In the genomic region with DNA sequence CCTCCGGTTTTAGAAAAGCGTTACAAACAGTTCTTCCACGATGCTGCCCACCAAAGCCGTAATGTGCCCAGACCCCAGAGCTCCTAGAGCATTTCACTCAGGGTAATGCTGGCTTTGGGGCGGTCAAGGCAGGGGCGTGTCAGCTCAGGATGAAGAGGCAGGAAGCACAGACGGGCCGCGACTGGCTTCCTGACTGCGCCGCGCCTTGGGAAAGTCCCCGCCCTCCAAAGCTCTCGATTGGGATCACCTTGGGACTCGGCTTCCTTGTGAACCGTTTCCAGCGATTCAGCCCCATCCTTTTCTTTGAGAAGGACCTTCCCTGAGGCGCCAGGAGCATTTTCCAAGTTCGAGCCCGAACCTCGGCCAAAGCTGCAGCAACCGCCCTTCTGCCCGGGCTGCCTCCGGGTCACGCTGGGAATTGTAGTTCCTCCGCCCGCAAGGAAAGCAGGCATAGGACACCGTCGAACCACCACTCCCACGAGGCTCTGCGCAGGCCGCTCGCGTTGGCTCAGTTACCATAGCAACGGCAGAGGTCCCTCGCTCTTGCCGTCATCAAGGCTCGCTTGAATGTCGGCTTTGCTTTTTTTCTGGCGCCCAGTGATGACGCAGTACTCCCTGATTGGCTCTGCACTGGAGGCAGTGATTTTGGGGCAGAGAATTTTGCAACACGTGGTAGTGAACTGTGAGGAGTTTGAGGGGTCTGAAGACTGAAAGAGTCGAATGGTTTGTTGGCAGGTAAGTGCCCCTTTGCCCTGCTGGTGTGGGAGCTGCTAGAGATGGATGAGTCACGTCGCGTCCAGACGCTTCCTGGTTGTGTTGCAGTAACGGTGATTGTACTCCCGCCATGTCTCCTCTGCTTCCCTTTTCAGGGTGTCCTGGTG, we compare ENCODE assay signal across 1 cellular context.
TF ChIP-seq lines count a peak whose summit lies in the region.

A gene with protein sequence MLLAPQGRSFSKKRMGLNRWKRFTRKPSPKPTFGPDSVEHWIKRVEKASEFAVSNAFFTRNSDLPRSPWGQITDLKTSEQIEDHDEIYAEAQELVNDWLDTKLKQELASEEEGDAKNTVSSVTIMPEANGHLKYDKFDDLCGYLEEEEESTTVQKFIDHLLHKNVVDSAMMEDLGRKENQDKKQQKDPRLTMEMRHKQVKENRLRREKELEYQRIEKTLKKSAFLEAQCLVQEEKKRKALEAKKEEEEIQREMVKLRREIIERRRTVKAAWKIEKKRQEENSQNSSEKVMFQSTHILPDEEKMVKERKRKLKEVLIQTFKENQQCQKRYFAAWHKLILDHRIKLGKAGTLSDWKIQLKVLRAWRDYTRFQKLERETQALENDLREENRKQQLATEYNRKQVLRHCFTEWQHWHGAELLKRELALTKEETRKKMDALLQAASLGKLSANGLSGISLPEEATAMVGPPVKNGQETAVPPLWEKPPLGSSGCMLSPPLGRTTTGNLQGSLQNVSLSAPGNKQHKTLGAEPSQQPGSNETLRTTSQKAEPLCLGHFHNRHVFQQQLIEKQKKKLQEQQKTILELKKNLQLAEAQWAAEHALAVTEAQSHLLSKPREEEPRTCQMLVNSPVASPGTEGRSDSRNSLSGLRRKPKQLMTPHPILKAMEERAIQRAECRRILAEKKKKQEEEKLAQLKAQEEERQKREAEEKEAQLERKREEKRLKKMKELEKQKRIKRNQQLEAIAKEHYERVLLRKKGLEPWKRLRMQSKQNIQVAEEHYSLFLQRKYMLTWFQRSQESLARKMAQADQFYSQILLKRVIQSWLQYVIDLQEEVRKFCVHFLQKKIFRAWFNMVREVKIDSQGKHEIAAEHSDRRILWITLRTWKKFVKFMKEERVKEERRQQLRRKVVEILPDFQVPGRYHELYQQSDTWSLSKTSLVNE (minus strand): TSS at position 397 of the 881 bp plus-strand sequence. CDS start 60 bp downstream, at position 337.
A gene (plus strand): TSS at position 608 of the 881 bp plus-strand sequence. CDS start 8,521 bp downstream, outside the sequence.

TF ChIP-seq in GM12878, 131 proteins besides CTCF, POLR2A, EP300 and RAD21 (continued from another document and continues in another):
- TF ChIP-seq, protein P1, sequence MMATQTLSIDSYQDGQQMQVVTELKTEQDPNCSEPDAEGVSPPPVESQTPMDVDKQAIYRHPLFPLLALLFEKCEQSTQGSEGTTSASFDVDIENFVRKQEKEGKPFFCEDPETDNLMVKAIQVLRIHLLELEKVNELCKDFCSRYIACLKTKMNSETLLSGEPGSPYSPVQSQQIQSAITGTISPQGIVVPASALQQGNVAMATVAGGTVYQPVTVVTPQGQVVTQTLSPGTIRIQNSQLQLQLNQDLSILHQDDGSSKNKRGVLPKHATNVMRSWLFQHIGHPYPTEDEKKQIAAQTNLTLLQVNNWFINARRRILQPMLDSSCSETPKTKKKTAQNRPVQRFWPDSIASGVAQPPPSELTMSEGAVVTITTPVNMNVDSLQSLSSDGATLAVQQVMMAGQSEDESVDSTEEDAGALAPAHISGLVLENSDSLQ (IDR thresholded peaks at IDR 0.05): peak; percentile 70; the same call in 1 of the 2 replicates
- peak; percentile 92 for TF ChIP-seq RELA (IDR thresholded peaks at IDR 0.05; ENCODE audit: borderline replicate concordance, partially characterized antibody)
- no peak for TF ChIP-seq ZBED1 (IDR thresholded peaks at IDR 0.05; ENCODE audit: borderline replicate concordance)
- TF ChIP-seq, protein P2, sequence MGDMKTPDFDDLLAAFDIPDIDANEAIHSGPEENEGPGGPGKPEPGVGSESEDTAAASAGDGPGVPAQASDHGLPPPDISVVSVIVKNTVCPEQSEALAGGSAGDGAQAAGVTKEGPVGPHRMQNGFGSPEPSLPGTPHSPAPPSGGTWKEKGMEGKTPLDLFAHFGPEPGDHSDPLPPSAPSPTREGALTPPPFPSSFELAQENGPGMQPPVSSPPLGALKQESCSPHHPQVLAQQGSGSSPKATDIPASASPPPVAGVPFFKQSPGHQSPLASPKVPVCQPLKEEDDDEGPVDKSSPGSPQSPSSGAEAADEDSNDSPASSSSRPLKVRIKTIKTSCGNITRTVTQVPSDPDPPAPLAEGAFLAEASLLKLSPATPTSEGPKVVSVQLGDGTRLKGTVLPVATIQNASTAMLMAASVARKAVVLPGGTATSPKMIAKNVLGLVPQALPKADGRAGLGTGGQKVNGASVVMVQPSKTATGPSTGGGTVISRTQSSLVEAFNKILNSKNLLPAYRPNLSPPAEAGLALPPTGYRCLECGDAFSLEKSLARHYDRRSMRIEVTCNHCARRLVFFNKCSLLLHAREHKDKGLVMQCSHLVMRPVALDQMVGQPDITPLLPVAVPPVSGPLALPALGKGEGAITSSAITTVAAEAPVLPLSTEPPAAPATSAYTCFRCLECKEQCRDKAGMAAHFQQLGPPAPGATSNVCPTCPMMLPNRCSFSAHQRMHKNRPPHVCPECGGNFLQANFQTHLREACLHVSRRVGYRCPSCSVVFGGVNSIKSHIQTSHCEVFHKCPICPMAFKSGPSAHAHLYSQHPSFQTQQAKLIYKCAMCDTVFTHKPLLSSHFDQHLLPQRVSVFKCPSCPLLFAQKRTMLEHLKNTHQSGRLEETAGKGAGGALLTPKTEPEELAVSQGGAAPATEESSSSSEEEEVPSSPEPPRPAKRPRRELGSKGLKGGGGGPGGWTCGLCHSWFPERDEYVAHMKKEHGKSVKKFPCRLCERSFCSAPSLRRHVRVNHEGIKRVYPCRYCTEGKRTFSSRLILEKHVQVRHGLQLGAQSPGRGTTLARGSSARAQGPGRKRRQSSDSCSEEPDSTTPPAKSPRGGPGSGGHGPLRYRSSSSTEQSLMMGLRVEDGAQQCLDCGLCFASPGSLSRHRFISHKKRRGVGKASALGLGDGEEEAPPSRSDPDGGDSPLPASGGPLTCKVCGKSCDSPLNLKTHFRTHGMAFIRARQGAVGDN (IDR thresholded peaks at IDR 0.05): no peak
- TF ChIP-seq GABPA (IDR thresholded peaks at IDR 0.05; ENCODE audit: low read depth): no peak
- TF ChIP-seq, protein P3, sequence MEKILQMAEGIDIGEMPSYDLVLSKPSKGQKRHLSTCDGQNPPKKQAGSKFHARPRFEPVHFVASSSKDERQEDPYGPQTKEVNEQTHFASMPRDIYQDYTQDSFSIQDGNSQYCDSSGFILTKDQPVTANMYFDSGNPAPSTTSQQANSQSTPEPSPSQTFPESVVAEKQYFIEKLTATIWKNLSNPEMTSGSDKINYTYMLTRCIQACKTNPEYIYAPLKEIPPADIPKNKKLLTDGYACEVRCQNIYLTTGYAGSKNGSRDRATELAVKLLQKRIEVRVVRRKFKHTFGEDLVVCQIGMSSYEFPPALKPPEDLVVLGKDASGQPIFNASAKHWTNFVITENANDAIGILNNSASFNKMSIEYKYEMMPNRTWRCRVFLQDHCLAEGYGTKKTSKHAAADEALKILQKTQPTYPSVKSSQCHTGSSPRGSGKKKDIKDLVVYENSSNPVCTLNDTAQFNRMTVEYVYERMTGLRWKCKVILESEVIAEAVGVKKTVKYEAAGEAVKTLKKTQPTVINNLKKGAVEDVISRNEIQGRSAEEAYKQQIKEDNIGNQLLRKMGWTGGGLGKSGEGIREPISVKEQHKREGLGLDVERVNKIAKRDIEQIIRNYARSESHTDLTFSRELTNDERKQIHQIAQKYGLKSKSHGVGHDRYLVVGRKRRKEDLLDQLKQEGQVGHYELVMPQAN (conservative IDR thresholded peaks at IDR 0.05): peak; percentile 91
- TF ChIP-seq CHD1 (IDR thresholded peaks at IDR 0.05; ENCODE audit: low read depth, low read length): no peak
- peak in 1 of 2 experiments; percentile 84; a peak in 2 of 4 replicates for TF ChIP-seq SRF (IDR thresholded peaks at IDR 0.05; ENCODE audit: low read depth in 2 of 2, low read length in 2 of 2)
- no peak for TF ChIP-seq SMAD5 (IDR thresholded peaks at IDR 0.05; ENCODE audit: low read depth)
- TF ChIP-seq CHD4 (IDR thresholded peaks at IDR 0.05): no peak
- TF ChIP-seq KDM1A (IDR thresholded peaks at IDR 0.05; ENCODE audit: borderline replicate concordance): no peak
- no peak for TF ChIP-seq RBBP5 (conservative IDR thresholded peaks at IDR 0.05)
- TF ChIP-seq PAX5 (IDR thresholded peaks at IDR 0.05; ENCODE audit: borderline replicate concordance, low read depth, low read length): 0 out of 2 replicates have a peak, but pooled peaks have one; percentile 35
- TF ChIP-seq SP1 (IDR thresholded peaks at IDR 0.05; ENCODE audit: low read depth, low read length): peak; percentile 85
- TF ChIP-seq JUND (IDR thresholded peaks at IDR 0.05; ENCODE audit: low read depth, low read length): no peak
- no peak for TF ChIP-seq EED (IDR thresholded peaks at IDR 0.05; ENCODE audit: low read depth)
- TF ChIP-seq, protein P4, sequence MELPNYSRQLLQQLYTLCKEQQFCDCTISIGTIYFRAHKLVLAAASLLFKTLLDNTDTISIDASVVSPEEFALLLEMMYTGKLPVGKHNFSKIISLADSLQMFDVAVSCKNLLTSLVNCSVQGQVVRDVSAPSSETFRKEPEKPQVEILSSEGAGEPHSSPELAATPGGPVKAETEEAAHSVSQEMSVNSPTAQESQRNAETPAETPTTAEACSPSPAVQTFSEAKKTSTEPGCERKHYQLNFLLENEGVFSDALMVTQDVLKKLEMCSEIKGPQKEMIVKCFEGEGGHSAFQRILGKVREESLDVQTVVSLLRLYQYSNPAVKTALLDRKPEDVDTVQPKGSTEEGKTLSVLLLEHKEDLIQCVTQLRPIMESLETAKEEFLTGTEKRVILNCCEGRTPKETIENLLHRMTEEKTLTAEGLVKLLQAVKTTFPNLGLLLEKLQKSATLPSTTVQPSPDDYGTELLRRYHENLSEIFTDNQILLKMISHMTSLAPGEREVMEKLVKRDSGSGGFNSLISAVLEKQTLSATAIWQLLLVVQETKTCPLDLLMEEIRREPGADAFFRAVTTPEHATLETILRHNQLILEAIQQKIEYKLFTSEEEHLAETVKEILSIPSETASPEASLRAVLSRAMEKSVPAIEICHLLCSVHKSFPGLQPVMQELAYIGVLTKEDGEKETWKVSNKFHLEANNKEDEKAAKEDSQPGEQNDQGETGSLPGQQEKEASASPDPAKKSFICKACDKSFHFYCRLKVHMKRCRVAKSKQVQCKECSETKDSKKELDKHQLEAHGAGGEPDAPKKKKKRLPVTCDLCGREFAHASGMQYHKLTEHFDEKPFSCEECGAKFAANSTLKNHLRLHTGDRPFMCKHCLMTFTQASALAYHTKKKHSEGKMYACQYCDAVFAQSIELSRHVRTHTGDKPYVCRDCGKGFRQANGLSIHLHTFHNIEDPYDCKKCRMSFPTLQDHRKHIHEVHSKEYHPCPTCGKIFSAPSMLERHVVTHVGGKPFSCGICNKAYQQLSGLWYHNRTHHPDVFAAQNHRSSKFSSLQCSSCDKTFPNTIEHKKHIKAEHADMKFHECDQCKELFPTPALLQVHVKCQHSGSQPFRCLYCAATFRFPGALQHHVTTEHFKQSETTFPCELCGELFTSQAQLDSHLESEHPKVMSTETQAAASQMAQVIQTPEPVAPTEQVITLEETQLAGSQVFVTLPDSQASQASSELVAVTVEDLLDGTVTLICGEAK (IDR thresholded peaks at IDR 0.05; ENCODE audit: borderline replicate concordance): peak; percentile 86
- no peak for TF ChIP-seq ASH2L (IDR thresholded peaks at IDR 0.05; ENCODE audit: borderline replicate concordance, low read depth)
- peak; percentile 99 for TF ChIP-seq HCFC1 (IDR thresholded peaks at IDR 0.05; ENCODE audit: low read length)
- TF ChIP-seq TAF1 (IDR thresholded peaks at IDR 0.05; ENCODE audit: borderline replicate concordance, low read depth, low read length): no peak; the same call in 1 of the 2 replicates
- TF ChIP-seq, protein P5, sequence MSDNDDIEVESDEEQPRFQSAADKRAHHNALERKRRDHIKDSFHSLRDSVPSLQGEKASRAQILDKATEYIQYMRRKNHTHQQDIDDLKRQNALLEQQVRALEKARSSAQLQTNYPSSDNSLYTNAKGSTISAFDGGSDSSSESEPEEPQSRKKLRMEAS (IDR thresholded peaks at IDR 0.05; ENCODE audit: low read depth, low read length): peak; percentile 99
- TF ChIP-seq, protein P6, sequence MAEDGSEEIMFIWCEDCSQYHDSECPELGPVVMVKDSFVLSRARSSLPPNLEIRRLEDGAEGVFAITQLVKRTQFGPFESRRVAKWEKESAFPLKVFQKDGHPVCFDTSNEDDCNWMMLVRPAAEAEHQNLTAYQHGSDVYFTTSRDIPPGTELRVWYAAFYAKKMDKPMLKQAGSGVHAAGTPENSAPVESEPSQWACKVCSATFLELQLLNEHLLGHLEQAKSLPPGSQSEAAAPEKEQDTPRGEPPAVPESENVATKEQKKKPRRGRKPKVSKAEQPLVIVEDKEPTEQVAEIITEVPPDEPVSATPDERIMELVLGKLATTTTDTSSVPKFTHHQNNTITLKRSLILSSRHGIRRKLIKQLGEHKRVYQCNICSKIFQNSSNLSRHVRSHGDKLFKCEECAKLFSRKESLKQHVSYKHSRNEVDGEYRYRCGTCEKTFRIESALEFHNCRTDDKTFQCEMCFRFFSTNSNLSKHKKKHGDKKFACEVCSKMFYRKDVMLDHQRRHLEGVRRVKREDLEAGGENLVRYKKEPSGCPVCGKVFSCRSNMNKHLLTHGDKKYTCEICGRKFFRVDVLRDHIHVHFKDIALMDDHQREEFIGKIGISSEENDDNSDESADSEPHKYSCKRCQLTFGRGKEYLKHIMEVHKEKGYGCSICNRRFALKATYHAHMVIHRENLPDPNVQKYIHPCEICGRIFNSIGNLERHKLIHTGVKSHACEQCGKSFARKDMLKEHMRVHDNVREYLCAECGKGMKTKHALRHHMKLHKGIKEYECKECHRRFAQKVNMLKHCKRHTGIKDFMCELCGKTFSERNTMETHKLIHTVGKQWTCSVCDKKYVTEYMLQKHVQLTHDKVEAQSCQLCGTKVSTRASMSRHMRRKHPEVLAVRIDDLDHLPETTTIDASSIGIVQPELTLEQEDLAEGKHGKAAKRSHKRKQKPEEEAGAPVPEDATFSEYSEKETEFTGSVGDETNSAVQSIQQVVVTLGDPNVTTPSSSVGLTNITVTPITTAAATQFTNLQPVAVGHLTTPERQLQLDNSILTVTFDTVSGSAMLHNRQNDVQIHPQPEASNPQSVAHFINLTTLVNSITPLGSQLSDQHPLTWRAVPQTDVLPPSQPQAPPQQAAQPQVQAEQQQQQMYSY (CRISPR knock-in tag; IDR thresholded peaks at IDR 0.05): no peak
- TF ChIP-seq KLF5 (IDR thresholded peaks at IDR 0.05; ENCODE audit: partially characterized antibody): peak; percentile 61
- TF ChIP-seq, protein P7, sequence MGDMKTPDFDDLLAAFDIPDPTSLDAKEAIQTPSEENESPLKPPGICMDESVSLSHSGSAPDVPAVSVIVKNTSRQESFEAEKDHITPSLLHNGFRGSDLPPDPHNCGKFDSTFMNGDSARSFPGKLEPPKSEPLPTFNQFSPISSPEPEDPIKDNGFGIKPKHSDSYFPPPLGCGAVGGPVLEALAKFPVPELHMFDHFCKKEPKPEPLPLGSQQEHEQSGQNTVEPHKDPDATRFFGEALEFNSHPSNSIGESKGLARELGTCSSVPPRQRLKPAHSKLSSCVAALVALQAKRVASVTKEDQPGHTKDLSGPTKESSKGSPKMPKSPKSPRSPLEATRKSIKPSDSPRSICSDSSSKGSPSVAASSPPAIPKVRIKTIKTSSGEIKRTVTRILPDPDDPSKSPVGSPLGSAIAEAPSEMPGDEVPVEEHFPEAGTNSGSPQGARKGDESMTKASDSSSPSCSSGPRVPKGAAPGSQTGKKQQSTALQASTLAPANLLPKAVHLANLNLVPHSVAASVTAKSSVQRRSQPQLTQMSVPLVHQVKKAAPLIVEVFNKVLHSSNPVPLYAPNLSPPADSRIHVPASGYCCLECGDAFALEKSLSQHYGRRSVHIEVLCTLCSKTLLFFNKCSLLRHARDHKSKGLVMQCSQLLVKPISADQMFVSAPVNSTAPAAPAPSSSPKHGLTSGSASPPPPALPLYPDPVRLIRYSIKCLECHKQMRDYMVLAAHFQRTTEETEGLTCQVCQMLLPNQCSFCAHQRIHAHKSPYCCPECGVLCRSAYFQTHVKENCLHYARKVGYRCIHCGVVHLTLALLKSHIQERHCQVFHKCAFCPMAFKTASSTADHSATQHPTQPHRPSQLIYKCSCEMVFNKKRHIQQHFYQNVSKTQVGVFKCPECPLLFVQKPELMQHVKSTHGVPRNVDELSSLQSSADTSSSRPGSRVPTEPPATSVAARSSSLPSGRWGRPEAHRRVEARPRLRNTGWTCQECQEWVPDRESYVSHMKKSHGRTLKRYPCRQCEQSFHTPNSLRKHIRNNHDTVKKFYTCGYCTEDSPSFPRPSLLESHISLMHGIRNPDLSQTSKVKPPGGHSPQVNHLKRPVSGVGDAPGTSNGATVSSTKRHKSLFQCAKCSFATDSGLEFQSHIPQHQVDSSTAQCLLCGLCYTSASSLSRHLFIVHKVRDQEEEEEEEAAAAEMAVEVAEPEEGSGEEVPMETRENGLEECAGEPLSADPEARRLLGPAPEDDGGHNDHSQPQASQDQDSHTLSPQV (IDR thresholded peaks at IDR 0.05): no peak
